In the genomic region with DNA sequence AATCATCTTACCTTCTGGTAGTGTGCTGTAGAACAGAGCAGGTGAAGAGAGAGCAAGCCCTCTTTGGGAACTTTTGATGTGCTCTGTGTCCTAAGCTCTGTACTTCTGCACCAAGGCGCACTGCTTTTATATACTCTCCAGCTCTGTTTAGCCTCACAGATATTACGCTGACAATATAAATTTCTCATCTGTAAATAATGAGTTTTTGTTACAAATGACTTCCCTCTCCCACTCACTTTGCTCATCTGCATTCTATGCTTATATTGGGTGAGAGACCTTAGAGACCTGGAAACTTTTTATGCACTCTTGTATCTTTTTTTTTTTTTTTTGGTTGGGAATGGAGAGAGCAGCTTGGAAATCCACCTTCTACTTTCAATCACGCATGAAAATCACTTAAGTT, we compare ENCODE assay signal across 33 cellular contexts. TPM values are rescaled to one million over a fixed set of nuclear protein-coding genes. Genes with fewer than 3 reads are reported as not detected.
"Had no signal": no experiment of that assay in that cellular context is flagged by ENCODE, and none has a peak within 500 bp of the region (broad histone marks: within the 10 kb centered on the region; RNA-seq: fewer than 3 reads in every experiment).

A gene (minus strand): TSS at position 101 of the 400 bp plus-strand sequence. CDS start 3,069 bp downstream, outside the sequence.

- H3K36me3 ChIP-seq: esophagus muscularis mucosa, gastroesophageal sphincter, heart left ventricle, neutrophil, prostate gland, right atrium auricular region, sigmoid colon, spleen, thoracic aorta, tibial nerve, upper lobe of right lung, uterus had no signal

- H3K27me3 ChIP-seq: esophagus muscularis mucosa, gastroesophageal sphincter, right atrium auricular region, sigmoid colon, tibial nerve, uterus had no signal

- H3K4me1 ChIP-seq: esophagus muscularis mucosa, foreskin keratinocyte, gastroesophageal sphincter, heart left ventricle, prostate gland, right atrium auricular region, sigmoid colon, spleen, tibial nerve, upper lobe of right lung, uterus had no signal

- H3K4me3 ChIP-seq: esophagus muscularis mucosa, gastroesophageal sphincter, heart left ventricle, lung, prostate gland, right atrium auricular region, sigmoid colon, spleen, thoracic aorta, tibial nerve, upper lobe of right lung, uterus had no signal

- ATAC-seq: foreskin keratinocyte; gastroesophageal sphincter; heart left ventricle; natural killer cell treated with Interleukin-12 subunit alpha and Interleukin-12 subunit beta and Interleukin-15 and Interleukin-18, amount 100 ng/mL, for 72 hours; stimulated activated naive B cell treated with anti-CD40 and anti-IgM and Interleukin-4, amounts not matched to agents 10 μg/mL and 1 μg/mL and 100 μg/mL, for 72 hours; upper lobe of right lung had no signal

- H3K27ac ChIP-seq: esophagus muscularis mucosa, foreskin keratinocyte, gastroesophageal sphincter, heart left ventricle, neutrophil, parathyroid adenoma, prostate gland, right atrium auricular region, sigmoid colon, spleen, thoracic aorta, tibial nerve, upper lobe of right lung, uterus had no signal

- DNase-seq: effector CD8-positive, alpha-beta T cell; foreskin keratinocyte; heart left ventricle; hippocampal formation; immature natural killer cell; islet precursor cell; kidney glomerular epithelial cell; naive B cell; sigmoid colon; spleen; stimulated activated CD4-positive, alpha-beta T cell treated with anti-CD3 and anti-CD28 coated beads, Interleukin-4, amount 100 ng/mL, for 4 hours; stimulated activated naive B cell treated with anti-CD40 and anti-IgM and Interleukin-4, amounts not matched to agents 10 μg/mL and 1 μg/mL and 100 μg/mL, for 72 hours; upper lobe of right lung; uterus had no signal

- FAIRE-seq: colon, endothelial cell of umbilical vein had no signal

- H3K9me3 ChIP-seq: esophagus muscularis mucosa, gastroesophageal sphincter, heart left ventricle, neutrophil, prostate gland, right atrium auricular region, sigmoid colon, spleen, thoracic aorta, tibial nerve, upper lobe of right lung, uterus had no signal

RNA-seq across cellular contexts. Expression of the gene that starts here (rescaled TPM):
- total RNA-seq: cerebellum; endothelial cell of umbilical vein; epithelial cell of proximal tubule; esophagus muscularis mucosa; fibroblast of lung; foreskin keratinocyte; gastroesophageal sphincter; heart left ventricle; liver; lung; mononuclear cell; natural killer cell treated with Interleukin-12 subunit alpha and Interleukin-12 subunit beta and Interleukin-15 and Interleukin-18, amount 100 ng/mL, for 72 hours; neural crest cell; omental fat pad; right atrium auricular region; sigmoid colon; spleen; thoracic aorta; upper lobe of right lung; uterus had no signal
- polyA plus RNA-seq: endothelial cell of umbilical vein, fibroblast of lung, foreskin keratinocyte, heart left ventricle, immature natural killer cell, liver had no signal
